Comparison of ENCODE assay signal across 12 cellular contexts in the genomic region with DNA sequence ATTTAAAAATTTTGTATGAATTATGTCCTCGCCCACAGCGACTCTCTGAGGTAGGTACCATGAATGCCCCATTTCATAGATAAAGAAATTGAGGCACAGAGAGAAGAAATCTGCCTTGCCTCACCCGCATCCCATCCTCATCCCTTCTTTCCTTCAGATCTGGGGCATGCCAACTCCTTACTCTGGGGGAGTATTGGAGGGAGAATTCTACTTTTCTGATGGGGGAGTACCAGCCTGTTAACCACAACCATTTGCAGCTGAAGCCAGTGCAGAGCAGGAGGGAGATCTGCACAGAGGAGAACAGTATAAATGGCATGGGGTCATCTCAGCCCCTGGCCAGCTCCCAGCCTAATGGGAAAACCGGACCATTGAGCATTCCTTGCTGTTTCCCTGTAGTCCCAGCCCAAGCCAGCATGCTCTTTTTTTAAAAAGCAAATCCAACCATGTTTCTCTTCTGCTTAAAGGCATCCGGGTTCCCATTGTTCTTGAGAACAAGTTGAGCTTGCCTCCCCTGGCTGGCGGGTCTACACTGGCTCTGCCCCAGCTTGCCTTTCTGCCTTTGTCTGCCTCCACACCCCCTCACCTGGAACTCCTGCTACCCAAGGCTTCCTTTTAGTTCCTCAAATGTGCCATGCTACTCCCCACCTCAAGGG. TPM values are rescaled to one million over a fixed set of nuclear protein-coding genes. Genes with fewer than 3 reads are reported as not detected.
A peak's percentile ranks its signal among the peaks of the same experiment; 100 is the strongest.
DNase-seq lines count a peak whose midpoint lies in the region; TF ChIP-seq lines count a peak whose summit lies in the region.
"Had no signal": no experiment of that assay in that cellular context is flagged by ENCODE, and none has a peak within 500 bp of the region (broad histone marks: within the 10 kb centered on the region; RNA-seq: fewer than 3 reads in every experiment).

No MANE protein-coding gene starts in this region.

- H3K27me3 Mint-ChIP-seq in activated naive CD4-positive, alpha-beta T cell treated with anti-CD3 and anti-CD28 coated beads, Interleukin-2, amount 50 U/mL, for 24 hours, result peaks cover 40% of the 10 kb centered on the region
- H3K27me3 Mint-ChIP-seq in activated naive CD8-positive, alpha-beta T cell, result peaks cover 30% of the 10 kb centered on the region

- H3K9me3 ChIP-seq in tibial nerve, result no peaks in the 10 kb centered on the region
- H3K9me3 ChIP-seq: Peyer's patch had no signal

- H3K36me3 Mint-ChIP-seq in activated naive CD4-positive, alpha-beta T cell treated with anti-CD3 and anti-CD28 coated beads, Interleukin-2, amount 50 U/mL, for 24 hours, result no peaks in the 10 kb centered on the region
- no peaks in the 10 kb centered on the region for H3K36me3 Mint-ChIP-seq in activated naive CD8-positive, alpha-beta T cell

- DNase-seq in activated naive CD4-positive, alpha-beta T cell (lab: John Stamatoyannopoulos, UW), result no peak
- DNase-seq in left kidney (ENCODE audit: low read depth, low spot score) (peak; percentile 51), tibial nerve (ENCODE audit: low spot score in 2 of 2) (no peak), 8988T (no peak), SKM-1 (lab: John Stamatoyannopoulos, UW; ENCODE audit: unreplicated experiment) (no peak), GM03348 (ENCODE audit: low spot score) (no peak)
- DNase-seq: dermis blood vessel endothelial cell had no signal

- H3K36me3 ChIP-seq in tibial nerve, result no peaks in the 10 kb centered on the region
- H3K36me3 ChIP-seq: BLaER1, Peyer's patch had no signal

- peak overlapping the region; percentile 78 for H3K4me3 Mint-ChIP-seq in activated naive CD4-positive, alpha-beta T cell treated with anti-CD3 and anti-CD28 coated beads, Interleukin-2, amount 50 U/mL, for 24 hours
- peak overlapping the region; percentile 81 for H3K4me3 Mint-ChIP-seq in activated naive CD8-positive, alpha-beta T cell

- WGBS in tibial nerve, 2 donors, result 39 to 54% methylated on average over 6 of the region's 6 CpGs

- H3K9me3 Mint-ChIP-seq in activated naive CD4-positive, alpha-beta T cell treated with anti-CD3 and anti-CD28 coated beads, Interleukin-2, amount 50 U/mL, for 24 hours, result no peaks in the 10 kb centered on the region
- H3K9me3 Mint-ChIP-seq in activated naive CD8-positive, alpha-beta T cell (ENCODE audit: low read depth), result no peaks in the 10 kb centered on the region

- H3K27me3 ChIP-seq in tibial nerve, result no peaks in the 10 kb centered on the region
- H3K27me3 ChIP-seq: Peyer's patch had no signal

- peaks cover 16% of the 10 kb centered on the region for H3K4me1 Mint-ChIP-seq in activated naive CD4-positive, alpha-beta T cell treated with anti-CD3 and anti-CD28 coated beads, Interleukin-2, amount 50 U/mL, for 24 hours
- peaks cover 17% of the 10 kb centered on the region for H3K4me1 Mint-ChIP-seq in activated naive CD8-positive, alpha-beta T cell (ENCODE audit: low read depth)

- peak overlapping the region in 3 of 4 donors; percentile 71 to 92 (median 83) for H3K27ac ChIP-seq in tibial nerve
- H3K27ac ChIP-seq: BLaER1 had no signal

- H3K4me3 ChIP-seq in tibial nerve, result no peak overlapping the region
- H3K4me3 ChIP-seq: GM12878 had no signal

- TF ChIP-seq POLR2A in tibial nerve (IDR thresholded peaks at IDR 0.05), result no peak

- H3K4me1 ChIP-seq in tibial nerve, result peaks cover 0 to 30% (median 0%) of the 10 kb centered on the region in 4 donors
- H3K4me1 ChIP-seq: BLaER1 had no signal

- TF ChIP-seq EP300 in tibial nerve (IDR thresholded peaks at IDR 0.05), result no peak

- no peak for TF ChIP-seq CTCF in tibial nerve (IDR thresholded peaks at IDR 0.05)

- no peak overlapping the region for H3K27ac Mint-ChIP-seq in activated naive CD4-positive, alpha-beta T cell treated with anti-CD3 and anti-CD28 coated beads, Interleukin-2, amount 50 U/mL, for 24 hours
- no peak overlapping the region for H3K27ac Mint-ChIP-seq in activated naive CD8-positive, alpha-beta T cell

RNA-seq across cellular contexts. Expression of gene ZNF503, which starts 8.7 kb away (rescaled TPM):
- total RNA-seq in tibial nerve, result 10 to 100 TPM in 3 of 4 donors, 1 to 10 TPM in 1; 9.9 to 15.9 (median 12.0) TPM

RNA-seq across cellular contexts. Expression of gene LRMDA, which starts 21.2 kb away (rescaled TPM):
- 10 to 100 TPM in 3 of 4 donors, 1 to 10 TPM in 1; 9.8 to 18.6 (median 15.8) TPM for total RNA-seq in tibial nerve
